Comparison of ENCODE assay signal across 24 cellular contexts in genomic region chrX:155259752-155260151, GRCh38. TPM values are rescaled to one million over a fixed set of nuclear protein-coding genes. Genes with fewer than 3 reads are reported as not detected.
"Had no signal": no experiment of that assay in that cellular context is flagged by ENCODE, and none has a peak within 500 bp of the region (broad histone marks: within the 10 kb centered on the region; RNA-seq: fewer than 3 reads in every experiment).

No MANE protein-coding gene starts in this region.

- H3K4me1 Mint-ChIP-seq: endodermal cell had no signal

- DNase-seq: effector CD4-positive, alpha-beta T cell; endodermal cell; heart left ventricle; hippocampal formation; left colon; left ventricle myocardium superior; mesendoderm; naive B cell; spleen; stimulated activated CD4-positive, alpha-beta T cell treated with anti-CD3 and anti-CD28 coated beads, Interleukin-15, amount 100 ng/mL, for 24 hours; stimulated activated CD4-positive, alpha-beta T cell treated with anti-CD3 and anti-CD28 coated beads, Interleukin-1b, Interleukin-23, amount 100 ng/mL, for 48 hours; stimulated activated CD4-positive, alpha-beta T cell treated with anti-CD3 and anti-CD28 coated beads, Interleukin-4, amount 100 ng/mL, for 4 hours; stimulated activated naive B cell treated with anti-CD40 and anti-IgM and Interleukin-4, amounts not matched to agents 10 μg/mL and 1 μg/mL and 100 μg/mL, for 72 hours; stimulated activated naive CD8-positive, alpha-beta T cell treated with anti-CD3 and anti-CD28 coated beads, Interleukin-15, amount 100 ng/mL, for 72 hours; testis; upper lobe of right lung had no signal

- H3K36me3 ChIP-seq: heart left ventricle, tibial nerve, upper lobe of right lung, vagina had no signal

- H3K9me3 Mint-ChIP-seq: stimulated activated naive B cell treated with anti-CD40 and anti-IgM and Interleukin-4, amounts not matched to agents 10 μg/mL and 1 μg/mL and 100 μg/mL, for 72 hours; stimulated activated naive CD8-positive, alpha-beta T cell treated with anti-CD3 and anti-CD28 coated beads, Interleukin-15, amount 100 ng/mL, for 72 hours had no signal

- H3K9me3 ChIP-seq: heart left ventricle, spleen, testis, tibial nerve, upper lobe of right lung, vagina had no signal

- H3K27ac Mint-ChIP-seq: endodermal cell; stimulated activated naive B cell treated with anti-CD40 and anti-IgM and Interleukin-4, amounts not matched to agents 10 μg/mL and 1 μg/mL and 100 μg/mL, for 72 hours; stimulated activated naive CD8-positive, alpha-beta T cell treated with anti-CD3 and anti-CD28 coated beads, Interleukin-15, amount 100 ng/mL, for 72 hours had no signal

- H3K4me3 ChIP-seq: heart left ventricle, lung, spleen, testis, tibial nerve, upper lobe of right lung, vagina had no signal

- H3K27me3 Mint-ChIP-seq: naive B cell; stimulated activated naive B cell treated with anti-CD40 and anti-IgM and Interleukin-4, amounts not matched to agents 10 μg/mL and 1 μg/mL and 100 μg/mL, for 72 hours; stimulated activated naive CD8-positive, alpha-beta T cell treated with anti-CD3 and anti-CD28 coated beads, Interleukin-15, amount 100 ng/mL, for 72 hours had no signal

- H3K4me3 Mint-ChIP-seq: endodermal cell; naive B cell; stimulated activated naive B cell treated with anti-CD40 and anti-IgM and Interleukin-4, amounts not matched to agents 10 μg/mL and 1 μg/mL and 100 μg/mL, for 72 hours; stimulated activated naive CD8-positive, alpha-beta T cell treated with anti-CD3 and anti-CD28 coated beads, Interleukin-15, amount 100 ng/mL, for 72 hours had no signal

- ATAC-seq: heart left ventricle; left colon; left ventricle myocardium superior; sciatic nerve; stimulated activated naive B cell treated with anti-CD40 and anti-IgM and Interleukin-4, amounts not matched to agents 10 μg/mL and 1 μg/mL and 100 μg/mL, for 72 hours; stimulated activated naive CD8-positive, alpha-beta T cell treated with anti-CD3 and anti-CD28 coated beads, Interleukin-15, amount 100 ng/mL, for 72 hours; upper lobe of right lung had no signal

- H3K4me1 ChIP-seq: testis, tibial nerve, upper lobe of right lung had no signal

- FAIRE-seq: endothelial cell of umbilical vein, frontal cortex had no signal

- H3K27ac ChIP-seq: heart left ventricle, spleen, testis, tibial nerve, upper lobe of right lung, vagina had no signal

- H3K27me3 ChIP-seq: heart left ventricle, spleen, testis, tibial nerve, upper lobe of right lung, vagina had no signal

RNA-seq across cellular contexts. Expression of gene RAB39B, which starts 4.5 kb away (rescaled TPM):
- total RNA-seq: endothelial cell of umbilical vein, glomerular endothelial cell, left ventricle myocardium superior, pulmonary artery endothelial cell had no signal
